ENCODE assay signal across 14 cellular contexts in genomic region chr3:134325722-134326121, GRCh38. TPM values are rescaled to one million over a fixed set of nuclear protein-coding genes. Genes with fewer than 3 reads are reported as not detected.
DNase-seq lines count a peak whose midpoint lies in the region; ATAC-seq, FAIRE-seq and TF ChIP-seq lines count a peak whose summit lies in the region.
"Had no signal": no experiment of that assay in that cellular context is flagged by ENCODE, and none has a peak within 500 bp of the region (broad histone marks: within the 10 kb centered on the region; RNA-seq: fewer than 3 reads in every experiment).

No MANE protein-coding gene starts in this region.

- H3K79me2 ChIP-seq in HCT116 (ENCODE audit: insufficient read depth, low read length) (no peaks in the 10 kb centered on the region), keratinocyte (ENCODE audit: control insufficient read depth, insufficient read depth, low read length) (no peaks in the 10 kb centered on the region)

- no peaks in the 10 kb centered on the region for H3K36me3 ChIP-seq in HCT116 (ENCODE audit: control insufficient read depth in 1 of 2, insufficient read depth in 2 of 2, low read length in 2 of 2)
- H3K36me3 ChIP-seq in keratinocyte (ENCODE audit: control insufficient read depth in 2 of 2, extremely low read depth in 1 of 2, insufficient read depth in 2 of 2, low read length in 2 of 2) = no peaks in the 10 kb centered on the region
- no peaks in the 10 kb centered on the region for H3K36me3 ChIP-seq in skeletal muscle tissue (ENCODE audit: control insufficient read depth in 3 of 3, insufficient read depth in 3 of 3, low read length in 3 of 3)
- H3K36me3 ChIP-seq: BLaER1 treated with 17β-estradiol and CSF1 and Interleukin-3, amounts not matched to agents 10 nM and 100 nM; ovary had no signal

- H4K20me1 ChIP-seq in HCT116 (ENCODE audit: insufficient read depth) (no peaks in the 10 kb centered on the region), keratinocyte (ENCODE audit: control insufficient read depth, extremely low read depth, insufficient read depth, low read length) (no peaks in the 10 kb centered on the region)
- H4K20me1 ChIP-seq: BLaER1 treated with 17β-estradiol and CSF1 and Interleukin-3, amounts not matched to agents 10 nM and 100 nM had no signal

- H3K9me2 ChIP-seq in HCT116 (ENCODE audit: insufficient read depth) = no peaks in the 10 kb centered on the region

- H3K27ac ChIP-seq in HCT116 (ENCODE audit: low read depth, low read length) = no peak overlapping the region
- H3K27ac ChIP-seq in keratinocyte (ENCODE audit: control insufficient read depth, insufficient read depth, low read length) = peak overlapping the region; percentile 85
- H3K27ac ChIP-seq in skeletal muscle tissue (ENCODE audit: low read depth, low read length) = no peak overlapping the region
- H3K27ac ChIP-seq: ovary had no signal

- no peaks in the 10 kb centered on the region for H3K27me3 ChIP-seq in HCT116 (ENCODE audit: insufficient read depth, low read length)
- H3K27me3 ChIP-seq in keratinocyte (ENCODE audit: control insufficient read depth, extremely low read depth, insufficient read depth, low read length) = no peaks in the 10 kb centered on the region
- H3K27me3 ChIP-seq in skeletal muscle tissue (ENCODE audit: control insufficient read depth in 3 of 3, insufficient read depth in 3 of 3, low read length in 3 of 3) = no peaks in the 10 kb centered on the region
- H3K27me3 ChIP-seq: BLaER1 treated with 17β-estradiol and CSF1 and Interleukin-3, amounts not matched to agents 10 nM and 100 nM; ovary had no signal

- H3K27me3 Mint-ChIP-seq in MCF 10A (ENCODE audit: insufficient read depth, unreplicated experiment) = no peaks in the 10 kb centered on the region

- peaks cover 65% of the 10 kb centered on the region for H3K4me1 Mint-ChIP-seq in MCF 10A (ENCODE audit: insufficient read depth, unreplicated experiment)

- intact Hi-C loops in HCT116 (cut with micrococcal nuclease) = no loop called here
- intact Hi-C loops in MCF 10A (cut with micrococcal nuclease) = loop anchor here (2.0 kb wide), 3 partner anchors 17 to 39 kb away; no protein-coding TSS in a partner anchor

- H2AFZ ChIP-seq in HCT116 (ENCODE audit: low read depth, low read length, poor library complexity, severe bottlenecking) = no peak overlapping the region
- H2AFZ ChIP-seq in keratinocyte (ENCODE audit: control insufficient read depth, low read length) = no peak overlapping the region

- CTCF ChIA-PET in HCT116 (lab: Charles Lee) = no interaction called here
- CTCF ChIA-PET in MCF 10A (lab: Yijun Ruan, JAX) = interaction anchor here (1.1 to 2.5 kb wide), 4 partner anchors 17 to 380 kb away, joined by 3 to 9 read pairs (median 4); no protein-coding TSS in a partner anchor

- H3K9ac ChIP-seq in HCT116 (ENCODE audit: low read length) (no peak overlapping the region), keratinocyte (ENCODE audit: control insufficient read depth, extremely low read depth, insufficient read depth, low read length) (peak overlapping the region; percentile 30), skeletal muscle tissue (ENCODE audit: low read depth in 1 of 3, low read length in 3 of 3) (peak overlapping the region in 2 of 3 donors; percentile 16 to 40)
- H3K9ac ChIP-seq: BLaER1 treated with 17β-estradiol and CSF1 and Interleukin-3, amounts not matched to agents 10 nM and 100 nM had no signal

- dilution Hi-C loops in keratinocyte (cut with MboI; ENCODE audit: extremely low pct_ligation_motif_present, low sequenced_read_pairs) = no loop called here

- peaks cover 43 to 64% of the 10 kb centered on the region in 2 experiments for H3K4me1 ChIP-seq in HCT116 (ENCODE audit: control insufficient read depth in 1 of 2, insufficient read depth in 2 of 2, low read length in 2 of 2)
- peaks cover 74% of the 10 kb centered on the region for H3K4me1 ChIP-seq in keratinocyte (ENCODE audit: control insufficient read depth, extremely low read depth, insufficient read depth, low read length)
- H3K4me1 ChIP-seq in skeletal muscle tissue (ENCODE audit: control insufficient read depth in 3 of 3, insufficient read depth in 3 of 3, low read length in 3 of 3) = peaks cover 21 to 34% (median 28%) of the 10 kb centered on the region in 3 donors

- TF ChIP-seq CTCF in HCT116 (IDR thresholded peaks at IDR 0.05 in 2 of 3, conservative IDR thresholded peaks at IDR 0.05 in 1 of 3; ENCODE audit: borderline replicate concordance in 1 of 3, insufficient read depth in 1 of 3, low read depth in 2 of 3, low read length in 2 of 3) = no peak
- no peak for TF ChIP-seq CTCF in MCF 10A (IDR thresholded peaks at IDR 0.05; ENCODE audit: unreplicated experiment)
- TF ChIP-seq CTCF in keratinocyte (optimal IDR thresholded peaks at IDR 0.05 in 1 of 3, IDR thresholded peaks at IDR 0.05 in 1 of 3, conservative IDR thresholded peaks at IDR 0.05 in 1 of 3; ENCODE audit: extremely low read depth in 1 of 3, insufficient read depth in 2 of 3, low read length in 3 of 3) = no peak

- POLR2A ChIA-PET in HCT116 (lab: Charles Lee) (no interaction called here), MCF 10A (lab: Yijun Ruan, JAX) (interaction anchor here (0.7 to 4.9 kb wide), 9 partner anchors 11 to 160 kb away, joined by 3 to 95 read pairs (median 14); partner anchors contain the start of genes AMOTL2, ANAPC13 and CEP63)

- BruUV-seq in HCT116 (replicated peaks; lab: Mats Ljungman, UMichigan) (no TSS peak), MCF 10A (replicated peaks; lab: Mats Ljungman, UMichigan) (no TSS peak)

- peaks cover 3% of the 10 kb centered on the region for H3K9me1 ChIP-seq in keratinocyte (ENCODE audit: control insufficient read depth, extremely low read depth, insufficient read depth, low read length)

- no peaks in the 10 kb centered on the region for H3K9me3 ChIP-seq in HCT116 (ENCODE audit: control insufficient read depth in 1 of 2, insufficient read depth in 1 of 2, low read depth in 1 of 2, low read length in 2 of 2)
- no peaks in the 10 kb centered on the region for H3K9me3 ChIP-seq in keratinocyte (ENCODE audit: control insufficient read depth, low read depth, low read length)
- no peaks in the 10 kb centered on the region for H3K9me3 ChIP-seq in skeletal muscle tissue (ENCODE audit: control insufficient read depth in 3 of 3, low read length in 3 of 3)
- H3K9me3 ChIP-seq: BLaER1 treated with 17β-estradiol and CSF1 and Interleukin-3, amounts not matched to agents 10 nM and 100 nM; ovary had no signal

- no peak for TF ChIP-seq RAD21 in HCT116 (IDR thresholded peaks at IDR 0.05; ENCODE audit: low read depth)

- peak; percentile 80 for FAIRE-seq in keratinocyte (lab: Jason Lieb, UNC)

- DNase-seq in HCT116 (ENCODE audit: low read depth, low spot score) (no peak), MCF 10A (ENCODE audit: unreplicated experiment) (peak; percentile 52), keratinocyte (ENCODE audit: low read depth, low spot score) (no peak)
- no peak for DNase-seq in activated CD4-positive, CD25-positive, alpha-beta regulatory T cell (lab: John Stamatoyannopoulos, UW)
- DNase-seq: activated CD4-positive, alpha-beta T cell treated with anti-CD3 and anti-CD28 coated beads for 4 hours; cerebellar nuclear complex; NCI-H1092 treated with DMSO at 0.1 percent for 48 hours; NCI-H748 treated with DMSO at 0.1 percent for 48 hours; ovary had no signal

- peak overlapping the region; percentile 5 for H3K27ac Mint-ChIP-seq in MCF 10A (ENCODE audit: low read depth, unreplicated experiment)

- no peaks in the 10 kb centered on the region for H3K36me3 Mint-ChIP-seq in MCF 10A (ENCODE audit: insufficient read depth, unreplicated experiment)

- no peaks in the 10 kb centered on the region for H3K9me3 Mint-ChIP-seq in MCF 10A (ENCODE audit: unreplicated experiment)

- RAD21 ChIA-PET in HCT116 (lab: Charles Lee; ENCODE audit: low non-redundant PET in 1 of 2, low total read pairs in 2 of 2, uncharacterized antibody in 2 of 2, unreplicated experiment in 2 of 2) = no interaction called here

- peak overlapping the region; percentile 83 for H3K4me2 ChIP-seq in HCT116 (ENCODE audit: low read length)
- H3K4me2 ChIP-seq in keratinocyte (ENCODE audit: control insufficient read depth, extremely low read depth, insufficient read depth, low read depth, low read length) = peak overlapping the region; percentile 64

- H3K4me3 ChIP-seq in HCT116 (replicated peaks in 1 of 2; ENCODE audit: low read depth in 1 of 2, low read length in 2 of 2) (no peak overlapping the region), keratinocyte (ENCODE audit: control insufficient read depth in 2 of 3, extremely low read depth in 1 of 3, insufficient read depth in 2 of 3, low read depth in 1 of 3, low read length in 3 of 3) (no peak overlapping the region), skeletal muscle tissue (ENCODE audit: low read length in 3 of 3) (no peak overlapping the region)
- H3K4me3 ChIP-seq: BLaER1 treated with 17β-estradiol and CSF1 and Interleukin-3, amounts not matched to agents 10 nM and 100 nM; ovary had no signal

- ATAC-seq in HCT116 (no peak), GM18511 (IDR thresholded peaks at IDR 0.05; ENCODE audit: unreplicated experiment) (no peak), HG03432 (IDR thresholded peaks at IDR 0.05; ENCODE audit: unreplicated experiment) (no peak), HG02571 (IDR thresholded peaks at IDR 0.05; ENCODE audit: unreplicated experiment) (no peak)

- no peak for TF ChIP-seq POLR2A in HCT116 (IDR thresholded peaks at IDR 0.05; ENCODE audit: borderline replicate concordance, extremely low read depth, insufficient read depth, insufficient read length)

- H3K4me3 Mint-ChIP-seq in MCF 10A (ENCODE audit: unreplicated experiment) = peak overlapping the region; percentile 45

TF ChIP-seq in HCT116, 20 proteins besides CTCF, POLR2A, EP300 and RAD21 (continues in another document):
- no peak for TF ChIP-seq EGR1 (IDR thresholded peaks at IDR 0.05; ENCODE audit: low read depth)
- TF ChIP-seq TCF7L2 (IDR thresholded peaks at IDR 0.05; ENCODE audit: borderline replicate concordance, extremely low read depth, insufficient read depth, insufficient read length) = no peak
- TF ChIP-seq JUND (IDR thresholded peaks at IDR 0.05) = no peak
- TF ChIP-seq FOSL1 (IDR thresholded peaks at IDR 0.05; ENCODE audit: low read depth) = no peak
- TF ChIP-seq ATF3 (IDR thresholded peaks at IDR 0.05) = no peak

RNA-seq across cellular contexts. Expression of gene AMOTL2, which starts 48.5 kb away (rescaled TPM):
- total RNA-seq in HCT116 (2021; ENCODE audit: unreplicated experiment) = 54.0 TPM
- 17.8 and 19.7 TPM in 2 replicates for polyA plus RNA-seq in HCT116 (2012)
- 92.6 and 137 TPM in 2 replicates for total RNA-seq in MCF 10A (2022)
- polyA plus RNA-seq in keratinocyte = 39.8 to 57.2 TPM (median 45.6 TPM) in 3 replicates
- polyA plus RNA-seq in keratinocyte (2011; ENCODE audit: low read depth) = 52.7 TPM
- polyA plus RNA-seq in keratinocyte (2011; cell fraction: cytosol; rRNA removed) = 30.8 and 32.5 TPM in 2 replicates
- polyA plus RNA-seq in keratinocyte (2011; cell fraction: nucleus; rRNA removed) = 88.6 and 88.9 TPM in 2 replicates
- 44.4 and 81.4 TPM in 2 replicates for polyA plus RNA-seq in keratinocyte (2012; ENCODE audit: low replicate concordance)
- polyA minus RNA-seq in keratinocyte = 49.8 to 105 TPM (median 62.0 TPM) in 3 replicates
- 64.5 TPM for polyA minus RNA-seq in keratinocyte (2011; cell fraction: cytosol; rRNA and poly(A)+ RNA removed)
- 82.0 and 84.4 TPM in 2 replicates for polyA minus RNA-seq in keratinocyte (2011; cell fraction: nucleus; rRNA and poly(A)+ RNA removed)
- total RNA-seq in skeletal muscle tissue = 56.9 TPM
